In the genomic region with DNA sequence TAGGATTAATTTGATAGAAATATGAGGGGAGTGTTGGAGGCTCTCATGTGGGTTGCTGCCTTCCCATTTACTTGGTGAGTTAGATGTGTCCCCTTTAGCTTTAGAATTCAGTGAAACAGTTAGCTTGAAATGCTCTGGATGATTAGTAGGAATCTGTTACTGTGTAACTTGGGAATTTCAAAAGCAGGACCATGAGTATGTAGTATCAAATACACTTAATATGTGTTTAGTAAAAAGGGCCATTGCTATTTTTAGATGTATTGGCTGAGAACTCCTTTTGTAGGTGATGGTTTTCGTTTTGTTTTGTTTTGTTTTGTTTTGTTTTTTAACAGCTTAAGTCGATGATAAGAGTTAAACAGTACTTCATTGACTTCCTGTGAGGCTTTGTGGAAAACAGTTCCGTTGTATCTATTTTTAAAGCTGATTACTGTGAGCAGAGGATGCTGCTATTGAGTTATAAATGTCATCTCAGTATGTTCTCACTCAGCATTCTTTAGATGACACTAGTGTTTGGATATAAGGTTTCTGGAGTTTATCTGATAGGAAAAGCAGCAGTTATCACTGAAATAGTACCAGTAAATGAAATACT, we compare ENCODE assay signal across 10 cellular contexts. TPM values are rescaled to one million over a fixed set of nuclear protein-coding genes. Genes with fewer than 3 reads are reported as not detected.
DNase-seq lines count a peak whose midpoint lies in the region; ATAC-seq, FAIRE-seq and TF ChIP-seq lines count a peak whose summit lies in the region.
"Had no signal": no experiment of that assay in that cellular context is flagged by ENCODE, and none has a peak within 500 bp of the region (broad histone marks: within the 10 kb centered on the region; RNA-seq: fewer than 3 reads in every experiment).

No MANE protein-coding gene starts in this region.

- no peaks in the 10 kb centered on the region for H4K20me1 ChIP-seq in keratinocyte (ENCODE audit: control insufficient read depth, extremely low read depth, insufficient read depth, low read length)

- peaks cover 17% of the 10 kb centered on the region for H3K4me1 ChIP-seq in A549
- peaks cover 26% of the 10 kb centered on the region for H3K4me1 ChIP-seq in adipocyte (ENCODE audit: control insufficient read depth, insufficient read depth, low read length)
- H3K4me1 ChIP-seq in keratinocyte (ENCODE audit: control insufficient read depth, extremely low read depth, insufficient read depth, low read length): peaks cover 32% of the 10 kb centered on the region

- no peaks in the 10 kb centered on the region for H3K27me3 ChIP-seq in adipocyte (replicated peaks; ENCODE audit: control insufficient read depth, insufficient read depth, low read length)
- H3K27me3 ChIP-seq in keratinocyte (ENCODE audit: control insufficient read depth, extremely low read depth, insufficient read depth, low read length): no peaks in the 10 kb centered on the region

- H3K4me2 ChIP-seq in A549: peak overlapping the region; percentile 53
- H3K4me2 ChIP-seq in keratinocyte (ENCODE audit: control insufficient read depth, extremely low read depth, insufficient read depth, low read depth, low read length): peak overlapping the region; percentile 62

- no peak for TF ChIP-seq EP300 in A549 (IDR thresholded peaks at IDR 0.05)

- H3K27me3 Mint-ChIP-seq in activated T-helper 1 cell treated with anti-CD3 and anti-CD28 coated beads, Interleukin-12 subunit alpha, Interleukin-12 subunit beta, Interleukin-2, Interleukin-4 antibody, amounts not matched to agents 30 ng/mL and 10 ng/mL and 1 ng/mL, durations not matched to agents 14 hours and 24 hours and 36 hours (ENCODE audit: insufficient read depth): no peaks in the 10 kb centered on the region

- H3K79me2 ChIP-seq in keratinocyte (ENCODE audit: control insufficient read depth, insufficient read depth, low read length): peaks cover 71% of the 10 kb centered on the region

- FAIRE-seq in A549 (lab: Jason Lieb, UNC) (no peak), keratinocyte (lab: Jason Lieb, UNC) (no peak)
- FAIRE-seq: H1 had no signal

- no peaks in the 10 kb centered on the region for H3K9me1 ChIP-seq in keratinocyte (ENCODE audit: control insufficient read depth, extremely low read depth, insufficient read depth, low read length)

- H3K9ac ChIP-seq in adipocyte (ENCODE audit: low read length) (no peak overlapping the region), keratinocyte (ENCODE audit: control insufficient read depth, extremely low read depth, insufficient read depth, low read length) (no peak overlapping the region)

- no peak overlapping the region for H3K4me3 ChIP-seq in A549
- no peak overlapping the region for H3K4me3 ChIP-seq in adipocyte (ENCODE audit: low read length)
- no peak overlapping the region for H3K4me3 ChIP-seq in keratinocyte (ENCODE audit: control insufficient read depth in 2 of 3, extremely low read depth in 1 of 3, insufficient read depth in 2 of 3, low read depth in 1 of 3, low read length in 3 of 3)

- H3K4me1 Mint-ChIP-seq in activated T-helper 1 cell treated with anti-CD3 and anti-CD28 coated beads, Interleukin-12 subunit alpha, Interleukin-12 subunit beta, Interleukin-2, Interleukin-4 antibody, amounts not matched to agents 30 ng/mL and 10 ng/mL and 1 ng/mL, durations not matched to agents 14 hours and 24 hours and 36 hours (ENCODE audit: low read depth): peaks cover 46% of the 10 kb centered on the region

- no peaks in the 10 kb centered on the region for H3K9me3 Mint-ChIP-seq in activated T-helper 1 cell treated with anti-CD3 and anti-CD28 coated beads, Interleukin-12 subunit alpha, Interleukin-12 subunit beta, Interleukin-2, Interleukin-4 antibody, amounts not matched to agents 30 ng/mL and 10 ng/mL and 1 ng/mL, durations not matched to agents 14 hours and 24 hours and 36 hours

- H3K9me3 ChIP-seq in A549 (no peaks in the 10 kb centered on the region), adipocyte (ENCODE audit: control insufficient read depth, low read length) (no peaks in the 10 kb centered on the region), keratinocyte (ENCODE audit: control insufficient read depth, low read depth, low read length) (no peaks in the 10 kb centered on the region)

- no peak for TF ChIP-seq RAD21 in A549 (conservative IDR thresholded peaks at IDR 0.05 in 1 of 2, IDR thresholded peaks at IDR 0.05 in 1 of 2)

- no peak overlapping the region for H3K4me3 Mint-ChIP-seq in activated T-helper 1 cell treated with anti-CD3 and anti-CD28 coated beads, Interleukin-12 subunit alpha, Interleukin-12 subunit beta, Interleukin-2, Interleukin-4 antibody, amounts not matched to agents 30 ng/mL and 10 ng/mL and 1 ng/mL, durations not matched to agents 14 hours and 24 hours and 36 hours

- H3K36me3 ChIP-seq in adipocyte (ENCODE audit: control insufficient read depth, insufficient read depth, low read length, severe bottlenecking) (no peaks in the 10 kb centered on the region), keratinocyte (ENCODE audit: control insufficient read depth in 2 of 2, extremely low read depth in 1 of 2, insufficient read depth in 2 of 2, low read length in 2 of 2) (no peaks in the 10 kb centered on the region)

- intact Hi-C loops in activated T-helper 1 cell treated with anti-CD3 and anti-CD28 coated beads, Interleukin-12 subunit alpha, Interleukin-12 subunit beta, Interleukin-2, Interleukin-4 antibody, amounts not matched to agents 30 ng/mL and 10 ng/mL and 1 ng/mL, durations not matched to agents 14 hours and 24 hours and 36 hours (cut with micrococcal nuclease): loop anchor here (1.0 to 2.0 kb wide), 3 partner anchors 43 to 95 kb away; a partner anchor contains a TSS

- CTCF ChIA-PET in A549 (lab: Yijun Ruan, JAX): interaction anchor here (0.9 kb wide), 1 partner anchor 61 kb away, joined by 4 read pairs; no protein-coding TSS in a partner anchor

- H3K27ac Mint-ChIP-seq in activated T-helper 1 cell treated with anti-CD3 and anti-CD28 coated beads, Interleukin-12 subunit alpha, Interleukin-12 subunit beta, Interleukin-2, Interleukin-4 antibody, amounts not matched to agents 30 ng/mL and 10 ng/mL and 1 ng/mL, durations not matched to agents 14 hours and 24 hours and 36 hours: no peak overlapping the region

- WGBS in A549 (ENCODE audit: missing lambda C conversion rate): 29% methylated on average over 3 of the region's 3 CpGs

- dilution Hi-C loops in keratinocyte (cut with MboI; ENCODE audit: extremely low pct_ligation_motif_present, low sequenced_read_pairs): no loop called here

- TF ChIP-seq CTCF in A549 (IDR thresholded peaks at IDR 0.05) (no peak), GM20000 (IDR thresholded peaks at IDR 0.05; ENCODE audit: extremely low read depth, missing control alignments) (no peak), keratinocyte (optimal IDR thresholded peaks at IDR 0.05 in 1 of 3, IDR thresholded peaks at IDR 0.05 in 1 of 3, conservative IDR thresholded peaks at IDR 0.05 in 1 of 3; ENCODE audit: extremely low read depth in 1 of 3, insufficient read depth in 2 of 3, low read length in 3 of 3) (no peak)

- POLR2A ChIA-PET in A549 (lab: Yijun Ruan, JAX): no interaction called here

- peaks cover 15% of the 10 kb centered on the region for H3K36me3 Mint-ChIP-seq in activated T-helper 1 cell treated with anti-CD3 and anti-CD28 coated beads, Interleukin-12 subunit alpha, Interleukin-12 subunit beta, Interleukin-2, Interleukin-4 antibody, amounts not matched to agents 30 ng/mL and 10 ng/mL and 1 ng/mL, durations not matched to agents 14 hours and 24 hours and 36 hours (ENCODE audit: low read depth)

- no peak overlapping the region for H3K27ac ChIP-seq in A549
- H3K27ac ChIP-seq in keratinocyte (ENCODE audit: control insufficient read depth, insufficient read depth, low read length): no peak overlapping the region

- TF ChIP-seq POLR2A in A549 (IDR thresholded peaks at IDR 0.05; ENCODE audit: low read length): no peak

- ATAC-seq in A549: no peak
- no peak for ATAC-seq in HG02870 (IDR thresholded peaks at IDR 0.05; ENCODE audit: unreplicated experiment)
- no peak for ATAC-seq in GM18907 (IDR thresholded peaks at IDR 0.05; ENCODE audit: unreplicated experiment)

- DNase-seq in A549 (ENCODE audit: low read depth in 1 of 2, low spot score in 1 of 2) (no peak), GM20000 (ENCODE audit: low spot score) (peak; percentile 23), adipocyte (ENCODE audit: low read depth) (peak; percentile 13), keratinocyte (ENCODE audit: low read depth, low spot score) (no peak), NCI-H774 (lab: John Stamatoyannopoulos, UW) (no peak)
- DNase-seq in activated T-helper 1 cell treated with anti-CD3 and anti-CD28 coated beads, Interleukin-12 subunit alpha, Interleukin-12 subunit beta, Interleukin-2, Interleukin-4 antibody, amounts not matched to agents 30 ng/mL and 10 ng/mL and 1 ng/mL, durations not matched to agents 14 hours and 24 hours and 36 hours (ENCODE audit: low spot score): no peak
- DNase-seq: C1 segment of cervical spinal cord had no signal

- H2AFZ ChIP-seq in keratinocyte (ENCODE audit: control insufficient read depth, low read length): no peak overlapping the region

RNA-seq across cellular contexts. Expression of a gene that starts 53.5 kb away (rescaled TPM):
- polyA plus RNA-seq in A549 (2011; rRNA removed) (5.4 and 5.5 TPM in 2 replicates), A549 (2017; fragmentation: RNase III; extraction: RNeasy Plus Mini Kit Qiagen cat#74134 plus additional on column Dnase treatment) (14.9 to 18.1 TPM (median 15.9 TPM) in 3 replicates), keratinocyte (8.5 to 12.1 TPM (median 10.5 TPM) in 3 replicates)
- polyA plus RNA-seq in A549 (2012; cell fraction: cytosol; rRNA removed): 7.6 and 10.0 TPM in 2 replicates
- polyA plus RNA-seq in A549 (2012; cell fraction: nucleus; rRNA removed): 43.7 and 46.4 TPM in 2 replicates
- polyA minus RNA-seq in A549 (2011; rRNA and poly(A)+ RNA removed): 3.1 and 5.7 TPM in 2 replicates
- 0.91 TPM for polyA plus RNA-seq in keratinocyte (2011; ENCODE audit: low read depth)
- 2.4 and 4.8 TPM in 2 replicates for polyA plus RNA-seq in keratinocyte (2011; cell fraction: cytosol; rRNA removed)
- polyA plus RNA-seq in keratinocyte (2011; cell fraction: nucleus; rRNA removed): 12.9 and 14.6 TPM in 2 replicates
- 0.52 and 7.8 TPM in 2 replicates for polyA plus RNA-seq in keratinocyte (2012; ENCODE audit: low replicate concordance)
- 6.9 to 14.4 TPM (median 11.9 TPM) in 3 replicates for polyA minus RNA-seq in keratinocyte
- 17.8 TPM for polyA minus RNA-seq in keratinocyte (2011; cell fraction: cytosol; rRNA and poly(A)+ RNA removed)
- polyA minus RNA-seq in keratinocyte (2011; cell fraction: nucleus; rRNA and poly(A)+ RNA removed): 13.2 and 24.2 TPM in 2 replicates
- 6.0 and 6.6 TPM in 2 replicates for total RNA-seq in activated T-helper 1 cell treated with anti-CD3 and anti-CD28 coated beads, Interleukin-12 subunit alpha, Interleukin-12 subunit beta, Interleukin-2, Interleukin-4 antibody, amounts not matched to agents 30 ng/mL and 10 ng/mL and 1 ng/mL, durations not matched to agents 14 hours and 24 hours and 36 hours

RNA-seq across cellular contexts. Expression of a gene that starts 57.3 kb away (rescaled TPM):
- polyA plus RNA-seq in A549 (2011; rRNA removed): 14.1 and 14.9 TPM in 2 replicates
- 4.3 and 5.1 TPM in 2 replicates for polyA plus RNA-seq in A549 (2012; cell fraction: cytosol; rRNA removed)
- 4.6 and 6.6 TPM in 2 replicates for polyA plus RNA-seq in A549 (2012; cell fraction: nucleus; rRNA removed)
- 5.9 to 6.3 TPM (median 6.0 TPM) in 3 replicates for polyA plus RNA-seq in A549 (2017; fragmentation: RNase III; extraction: RNeasy Plus Mini Kit Qiagen cat#74134 plus additional on column Dnase treatment)
- 12.2 and 12.8 TPM in 2 replicates for polyA minus RNA-seq in A549 (2011; rRNA and poly(A)+ RNA removed)
- 7.9 to 15.2 TPM (median 14.1 TPM) in 3 replicates for polyA plus RNA-seq in keratinocyte
- polyA plus RNA-seq in keratinocyte (2011; ENCODE audit: low read depth): 3.8 TPM
- polyA plus RNA-seq in keratinocyte (2011; cell fraction: cytosol; rRNA removed): 10.1 and 14.7 TPM in 2 replicates
- polyA plus RNA-seq in keratinocyte (2011; cell fraction: nucleus; rRNA removed): 29.0 and 31.3 TPM in 2 replicates
- polyA plus RNA-seq in keratinocyte (2012; ENCODE audit: low replicate concordance): 8.8 and 11.2 TPM in 2 replicates
- 12.5 to 34.7 TPM (median 23.3 TPM) in 3 replicates for polyA minus RNA-seq in keratinocyte
- polyA minus RNA-seq in keratinocyte (2011; cell fraction: cytosol; rRNA and poly(A)+ RNA removed): 10.9 TPM
- 21.2 and 37.2 TPM in 2 replicates for polyA minus RNA-seq in keratinocyte (2011; cell fraction: nucleus; rRNA and poly(A)+ RNA removed)
- total RNA-seq in activated T-helper 1 cell treated with anti-CD3 and anti-CD28 coated beads, Interleukin-12 subunit alpha, Interleukin-12 subunit beta, Interleukin-2, Interleukin-4 antibody, amounts not matched to agents 30 ng/mL and 10 ng/mL and 1 ng/mL, durations not matched to agents 14 hours and 24 hours and 36 hours: 38.1 and 39.9 TPM in 2 replicates

Comparison
In these comparisons a context has a peak if more than half of its experiments do, and no peak if none do; other contexts are left out.
1. DNase-seq: peak in GM20000 (single experiment) and adipocyte (single experiment); none in A549 (0 of 2), keratinocyte (single experiment), NCI-H774 (single experiment) and activated T-helper 1 cell treated with anti-CD3 and anti-CD28 coated beads, Interleukin-12 subunit alpha, Interleukin-12 subunit beta, Interleukin-2, Interleukin-4 antibody, amounts not matched to agents 30 ng/mL and 10 ng/mL and 1 ng/mL, durations not matched to agents 14 hours and 24 hours and 36 hours (single experiment).